Comparison of ENCODE assay signal across 19 cellular contexts in genomic region chr1:92317836-92318493, GRCh38. TPM values are rescaled to one million over a fixed set of nuclear protein-coding genes. Genes with fewer than 3 reads are reported as not detected.
DNase-seq lines count a peak whose midpoint lies in the region; ATAC-seq and TF ChIP-seq lines count a peak whose summit lies in the region.
"Had no signal": no experiment of that assay in that cellular context is flagged by ENCODE, and none has a peak within 500 bp of the region (broad histone marks: within the 10 kb centered on the region; RNA-seq: fewer than 3 reads in every experiment).

No MANE protein-coding gene starts in this region.

- H3K36me3 ChIP-seq in right atrium auricular region: peaks cover 20% of the 10 kb centered on the region

- H3K27ac ChIP-seq in right atrium auricular region: no peak overlapping the region
- H3K27ac ChIP-seq: body of pancreas, RWPE1, sigmoid colon had no signal

- no peaks in the 10 kb centered on the region for H3K9me3 ChIP-seq in right atrium auricular region
- H3K9me3 ChIP-seq in T-helper 17 cell (ENCODE audit: control insufficient read depth, low read length, poor library complexity, severe bottlenecking): no peaks in the 10 kb centered on the region
- H3K9me3 ChIP-seq: body of pancreas, sigmoid colon had no signal

- H3K9me3 Mint-ChIP-seq in stimulated activated naive CD8-positive, alpha-beta T cell treated with anti-CD3 and anti-CD28 coated beads, Interleukin-15, amount 100 ng/mL, for 72 hours: peaks cover 0 to 5% of the 10 kb centered on the region in 2 donors

- ATAC-seq in left ventricle myocardium superior (peak; percentile 19), T-helper 17 cell (peak; percentile 47), HG02623 (IDR thresholded peaks at IDR 0.05; ENCODE audit: unreplicated experiment) (no peak), esophagus mucosa (no peak)
- peak; percentile 64 for ATAC-seq in stimulated activated naive CD8-positive, alpha-beta T cell treated with anti-CD3 and anti-CD28 coated beads, Interleukin-15, amount 100 ng/mL, for 72 hours
- ATAC-seq: body of pancreas, GM12878 had no signal

- H3K27me3 Mint-ChIP-seq in T-helper 17 cell: no peaks in the 10 kb centered on the region
- no peaks in the 10 kb centered on the region for H3K27me3 Mint-ChIP-seq in stimulated activated naive CD8-positive, alpha-beta T cell treated with anti-CD3 and anti-CD28 coated beads, Interleukin-15, amount 100 ng/mL, for 72 hours

- H3K27ac Mint-ChIP-seq in T-helper 17 cell: peak overlapping the region; percentile 97
- peak overlapping the region in 1 of 2 donors; percentile 41 for H3K27ac Mint-ChIP-seq in stimulated activated naive CD8-positive, alpha-beta T cell treated with anti-CD3 and anti-CD28 coated beads, Interleukin-15, amount 100 ng/mL, for 72 hours

- H3K36me3 Mint-ChIP-seq in T-helper 17 cell (ENCODE audit: low read depth): no peaks in the 10 kb centered on the region

- no peaks in the 10 kb centered on the region for H3K27me3 ChIP-seq in right atrium auricular region
- H3K27me3 ChIP-seq: body of pancreas, sigmoid colon had no signal

- no peak overlapping the region for H3K4me3 ChIP-seq in right atrium auricular region
- H3K4me3 ChIP-seq: body of pancreas, GM12878, sigmoid colon had no signal

- intact Hi-C loops in left ventricle myocardium superior (cut with micrococcal nuclease): no loop called here

- H3K4me1 Mint-ChIP-seq in T-helper 17 cell: peaks cover 27% of the 10 kb centered on the region
- H3K4me1 Mint-ChIP-seq in stimulated activated naive CD8-positive, alpha-beta T cell treated with anti-CD3 and anti-CD28 coated beads, Interleukin-15, amount 100 ng/mL, for 72 hours: peaks cover 60% of the 10 kb centered on the region

- DNase-seq in left ventricle myocardium superior (no peak), right atrium auricular region (ENCODE audit: low spot score) (no peak), T-helper 17 cell (no peak), dermis blood vessel endothelial cell (peak; percentile 92), NCI-H82 (lab: John Stamatoyannopoulos, UW) (no peak)
- DNase-seq in stimulated activated naive CD8-positive, alpha-beta T cell treated with anti-CD3 and anti-CD28 coated beads, Interleukin-15, amount 100 ng/mL, for 72 hours: peak; percentile 15 to 21
- DNase-seq: activated CD8-positive, alpha-beta memory T cell treated with anti-CD3 and anti-CD28 coated beads, Interleukin-2, amount 50 U/mL, for 48 hours; AML-193; body of pancreas; DMS79 treated with DMSO at 0.1 percent for 48 hours; glutamatergic neuron; NCI-H526 treated with DMSO at 0.1 percent for 48 hours; sigmoid colon; stimulated activated naive CD4-positive, alpha-beta T cell treated with Interleukin-2 at 50 U/mL for 16 hours; T1000 had no signal

- no peak for TF ChIP-seq CTCF in right atrium auricular region (IDR thresholded peaks at IDR 0.05)

- peak overlapping the region; percentile 75 for H3K4me3 Mint-ChIP-seq in T-helper 17 cell
- peak overlapping the region; percentile 49 to 59 for H3K4me3 Mint-ChIP-seq in stimulated activated naive CD8-positive, alpha-beta T cell treated with anti-CD3 and anti-CD28 coated beads, Interleukin-15, amount 100 ng/mL, for 72 hours

- no peaks in the 10 kb centered on the region for H3K4me1 ChIP-seq in right atrium auricular region
- H3K4me1 ChIP-seq: body of pancreas, sigmoid colon had no signal

RNA-seq across cellular contexts. Expression of gene RPAP2, which starts 19.1 kb away (rescaled TPM):
- total RNA-seq in left ventricle myocardium superior (23.6 TPM), right atrium auricular region (10 to 100 TPM in 1 of 2 donors, 1 to 10 TPM in 1; 6.3 to 13.8 TPM), T-helper 17 cell (10 to 100 TPM; 25.4 to 29.1 TPM), dermis blood vessel endothelial cell (14.0 and 22.8 TPM in 2 replicates), esophagus mucosa (20.3 TPM)

RNA-seq across cellular contexts. Expression of gene GLMN, which starts 19.2 kb away (rescaled TPM):
- total RNA-seq in left ventricle myocardium superior: 6.3 TPM
- 1 to 10 TPM; 5.1 to 5.6 TPM for total RNA-seq in right atrium auricular region
- 10 to 100 TPM; 11.0 to 13.2 TPM for total RNA-seq in T-helper 17 cell
- 7.8 and 9.9 TPM in 2 replicates for total RNA-seq in dermis blood vessel endothelial cell
- 8.9 TPM for total RNA-seq in esophagus mucosa

Comparison
In these comparisons a context has a peak if more than half of its experiments do, and no peak if none do; other contexts are left out.
1. ATAC-seq: peak in left ventricle myocardium superior (single experiment), T-helper 17 cell (single experiment) and stimulated activated naive CD8-positive, alpha-beta T cell treated with anti-CD3 and anti-CD28 coated beads, Interleukin-15, amount 100 ng/mL, for 72 hours (single experiment); none in HG02623 (single experiment) and esophagus mucosa (single experiment).
2. DNase-seq: peak in dermis blood vessel endothelial cell (single experiment) and stimulated activated naive CD8-positive, alpha-beta T cell treated with anti-CD3 and anti-CD28 coated beads, Interleukin-15, amount 100 ng/mL, for 72 hours (2 of 2); none in left ventricle myocardium superior (single experiment), right atrium auricular region (single experiment), T-helper 17 cell (0 of 3) and NCI-H82 (single experiment).